ENCODE assay signal across 23 cellular contexts in the genomic region with DNA sequence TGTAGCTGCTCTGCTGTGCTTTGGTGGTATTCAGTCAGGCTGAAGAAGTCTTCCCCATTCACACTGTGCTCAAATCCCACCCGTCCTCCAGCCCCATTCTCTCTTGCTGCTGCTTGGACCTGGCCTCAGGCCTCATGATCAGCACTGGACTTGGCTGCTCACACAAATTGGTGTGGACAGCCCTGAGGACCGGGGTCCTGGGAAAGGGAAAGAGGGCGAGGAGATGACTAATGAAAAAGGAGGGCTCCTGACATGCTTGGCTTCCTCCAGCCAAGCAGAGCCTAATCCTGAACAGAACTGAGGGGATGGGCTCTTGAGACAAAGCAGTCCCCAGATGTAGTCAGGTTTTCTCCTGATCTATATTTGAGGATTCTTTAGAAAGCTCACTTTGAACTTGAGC.
DNase-seq lines count a peak whose midpoint lies in the region; ATAC-seq and TF ChIP-seq lines count a peak whose summit lies in the region.
"Had no signal": no experiment of that assay in that cellular context is flagged by ENCODE, and none has a peak within 500 bp of the region (broad histone marks: within the 10 kb centered on the region; RNA-seq: fewer than 3 reads in every experiment).

No MANE protein-coding gene starts in this region.

- H3K4me1 ChIP-seq in IMR-90 (ENCODE audit: control insufficient read depth, insufficient read depth, low read length): peaks cover 33% of the 10 kb centered on the region
- H3K4me1 ChIP-seq in uterus: peaks cover 0 to 10% of the 10 kb centered on the region in 2 donors
- peaks cover 15% of the 10 kb centered on the region for H3K4me1 ChIP-seq in vagina

- peak overlapping the region; percentile 1; the same call in 1 of the 2 replicates for H4K5ac ChIP-seq in IMR-90 (ENCODE audit: low read depth, low read length)

- TF ChIP-seq CTCF in IMR-90 (conservative IDR thresholded peaks at IDR 0.05; ENCODE audit: low read depth, low read length) (no peak), kidney epithelial cell (IDR thresholded peaks at IDR 0.05; ENCODE audit: insufficient read depth, low read length, poor library complexity, severe bottlenecking) (no peak), uterus (IDR thresholded peaks at IDR 0.05) (no peak), vagina (IDR thresholded peaks at IDR 0.05) (no peak)

- in situ Hi-C loops in IMR-90 (cut with MboI; ENCODE audit: low sequenced_read_pairs): no loop called here

- peak overlapping the region; percentile 56 for H3K14ac ChIP-seq in IMR-90 (replicated peaks; ENCODE audit: low read depth, low read length)

- WGBS in IMR-90 (ENCODE audit: extremely low coverage in 2 of 2, insufficient read length in 1 of 2), 2 experiments: no CpG with 5 or more reads among the region's 3 CpGs

- H3K27me3 ChIP-seq in IMR-90 (ENCODE audit: control insufficient read depth, insufficient read depth, low read length): no peaks in the 10 kb centered on the region
- H3K27me3 ChIP-seq in kidney epithelial cell (ENCODE audit: control insufficient read depth, insufficient read depth, low read length): no peaks in the 10 kb centered on the region
- no peaks in the 10 kb centered on the region for H3K27me3 ChIP-seq in uterus
- no peaks in the 10 kb centered on the region for H3K27me3 ChIP-seq in vagina

- no peak for TF ChIP-seq RAD21 in IMR-90 (IDR thresholded peaks at IDR 0.05; ENCODE audit: low read length)

- peak overlapping the region; percentile 87 for H2AK5ac ChIP-seq in IMR-90 (ENCODE audit: low read depth, low read length)

- peak overlapping the region in 1 of 2 experiments; percentile 52; a peak in 2 of 4 replicates for H4K8ac ChIP-seq in IMR-90 (ENCODE audit: low read depth in 2 of 2, low read length in 2 of 2)

- H2BK120ac ChIP-seq in IMR-90 (ENCODE audit: low read depth, low read length): peak overlapping the region; percentile 73

- peaks cover 10% of the 10 kb centered on the region for H3K9me1 ChIP-seq in IMR-90 (ENCODE audit: insufficient read depth, low read length)

- H3K4me3 ChIP-seq in IMR-90 (ENCODE audit: insufficient read depth, low read depth, low read length) (no peak overlapping the region), kidney epithelial cell (ENCODE audit: low read depth, low read length) (no peak overlapping the region), uterus (no peak overlapping the region), vagina (no peak overlapping the region)
- H3K4me3 ChIP-seq: thoracic aorta had no signal

- TF ChIP-seq POLR2A in IMR-90 (IDR thresholded peaks at IDR 0.05; ENCODE audit: low read depth, low read length) (no peak), uterus (IDR thresholded peaks at IDR 0.05) (no peak), vagina (IDR thresholded peaks at IDR 0.05) (no peak)

- H3K18ac ChIP-seq in IMR-90 (ENCODE audit: low read depth, low read length): peak overlapping the region; percentile 5

- H3K79me1 ChIP-seq in IMR-90 (ENCODE audit: low read depth in 1 of 2, low read length in 2 of 2): no peaks in the 10 kb centered on the region

- H2BK5ac ChIP-seq in IMR-90 (ENCODE audit: low read depth, low read length, poor library complexity, severe bottlenecking): peak overlapping the region; percentile 5

- H3K27ac ChIP-seq in IMR-90 (ENCODE audit: insufficient read depth, low read length) (0 out of 2 replicates have a peak overlapping the region, but pooled peaks have one; percentile 6), uterus (peak overlapping the region; percentile 58 to 67), vagina (no peak overlapping the region)
- H3K27ac ChIP-seq: thoracic aorta had no signal

- peak overlapping the region; percentile 66 for H2AFZ ChIP-seq in IMR-90 (replicated peaks; ENCODE audit: low read length, poor library complexity)

- H3K36me3 ChIP-seq in IMR-90 (ENCODE audit: control insufficient read depth, insufficient read depth, low read length): no peaks in the 10 kb centered on the region
- H3K36me3 ChIP-seq in kidney epithelial cell (ENCODE audit: control insufficient read depth, insufficient read depth, low read length): no peaks in the 10 kb centered on the region
- no peaks in the 10 kb centered on the region for H3K36me3 ChIP-seq in uterus
- H3K36me3 ChIP-seq in vagina: no peaks in the 10 kb centered on the region
- H3K36me3 ChIP-seq: thoracic aorta had no signal

- intact Hi-C loops in IMR-90 (cut with micrococcal nuclease) (no loop called here), uterus (cut with DNase I; ENCODE audit: low total_unique reads) (loop anchor here (5.0 kb wide), 1 partner anchor 76 kb away; no protein-coding TSS in a partner anchor), vagina (cut with DNase I) (no loop called here)

- peak overlapping the region; percentile 87; the same call in 2 of the 3 replicates for H2BK15ac ChIP-seq in IMR-90 (ENCODE audit: low read depth, low read length)

- DNase-seq in IMR-90: peak; percentile 59
- peak; percentile 63 for DNase-seq in dedifferentiated amniotic fluid mesenchymal stem cell (ENCODE audit: extremely low spot score)
- DNase-seq in kidney epithelial cell (ENCODE audit: low read depth): peak; percentile 23
- no peak for DNase-seq in uterus
- DNase-seq in vagina (ENCODE audit: extremely low spot score in 2 of 2): no peak
- no peak for DNase-seq in NCI-H1105 treated with DMSO at 0.1 percent for 48 hours (lab: John Stamatoyannopoulos, UW)
- DNase-seq: activated CD4-positive, alpha-beta T cell treated with anti-CD3 and anti-CD28 coated beads for 4 hours; activated naive CD4-positive, alpha-beta T cell treated with anti-CD3 and anti-CD28 coated beads, Interleukin-2, amount 50 U/mL, for 16 hours; activated T-cell treated with anti-CD3 and anti-CD28 coated beads, Interleukin-2, amount 50 U/mL, for 72 hours; CD8-positive, alpha-beta memory T cell; DMS79 treated with DMSO at 0.1 percent for 48 hours; endodermal cell; HCEC 1CT; hypothalamus; left cardiac atrium; natural killer cell; NCI-H146; NCI-H524 treated with DMSO at 0.1 percent for 48 hours; SHP77 treated with DMSO at 0.1 percent for 48 hours; stimulated activated CD4-positive, alpha-beta T cell treated with anti-CD3 and anti-CD28 coated beads, Interleukin-2, amount 100 ng/mL, for 24 hours; stimulated activated naive B cell treated with anti-CD40 and anti-IgM and Interleukin-4, amounts not matched to agents 10 μg/mL and 1 μg/mL and 100 μg/mL, for 72 hours had no signal

- no peak overlapping the region for H3K4me2 ChIP-seq in IMR-90 (ENCODE audit: low read depth, low read length)

- H2AK9ac ChIP-seq in IMR-90 (replicated peaks; ENCODE audit: low read depth, low read length, poor library complexity): no peak overlapping the region

- peak overlapping the region; percentile 71 for H3K4ac ChIP-seq in IMR-90 (ENCODE audit: low read depth, low read length)

- CTCF ChIA-PET in IMR-90 (lab: Yijun Ruan, JAX): no interaction called here

- no TSS peak for BruUV-seq in IMR-90 (replicated peaks; lab: Mats Ljungman, UMichigan)

- no peak overlapping the region for H3K56ac ChIP-seq in IMR-90 (ENCODE audit: extremely low read depth, insufficient read depth, low read length)

- H3K9me3 ChIP-seq in IMR-90 (ENCODE audit: control insufficient read depth, insufficient read depth, low read length) (no peaks in the 10 kb centered on the region), uterus (no peaks in the 10 kb centered on the region), vagina (no peaks in the 10 kb centered on the region)
- H3K9me3 ChIP-seq: thoracic aorta had no signal

- no peaks in the 10 kb centered on the region for H4K20me1 ChIP-seq in IMR-90 (ENCODE audit: insufficient read depth, low read length)

- dilution Hi-C loops in IMR-90 (cut with HindIII; ENCODE audit: low sequenced_read_pairs, unreplicated experiment): no loop called here

- H3K23ac ChIP-seq in IMR-90 (ENCODE audit: low read depth, low read length): peak overlapping the region; percentile 32; the same call in 1 of the 2 replicates

- ATAC-seq in IMR-90 (ENCODE audit: low read depth) (0 out of 2 replicates have a peak, but pooled peaks have one; percentile 5), GM21723 (IDR thresholded peaks at IDR 0.05; ENCODE audit: unreplicated experiment) (no peak)
- ATAC-seq: left cardiac atrium; natural killer cell; stimulated activated naive B cell treated with anti-CD40 and anti-IgM and Interleukin-4, amounts not matched to agents 10 μg/mL and 1 μg/mL and 100 μg/mL, for 72 hours had no signal

- H2BK20ac ChIP-seq in IMR-90 (ENCODE audit: low read depth, low read length): peak overlapping the region; percentile 65; the same call in 1 of the 2 replicates

- H3K9ac ChIP-seq in IMR-90 (ENCODE audit: low read depth, low read length): no peak overlapping the region

- peak overlapping the region; percentile 44; the same call in 1 of the 2 replicates for H4K91ac ChIP-seq in IMR-90 (ENCODE audit: insufficient read depth, low read depth, low read length)

- POLR2A ChIA-PET in IMR-90 (lab: Charles Lee; ENCODE audit: unreplicated experiment): no interaction called here

TF ChIP-seq in IMR-90, 13 proteins besides CTCF, POLR2A, EP300 and RAD21:
- TF ChIP-seq ELK1 (IDR thresholded peaks at IDR 0.05; ENCODE audit: borderline replicate concordance, low read depth, low read length) (no peak), SMC3 (IDR thresholded peaks at IDR 0.05; ENCODE audit: low read depth, low read length) (no peak), MAFK (IDR thresholded peaks at IDR 0.05; ENCODE audit: low read depth, low read length) (no peak), RCOR1 (IDR thresholded peaks at IDR 0.05; ENCODE audit: insufficient replicate concordance, low read length) (no peak), RFX5 (IDR thresholded peaks at IDR 0.05; ENCODE audit: low read depth, low read length) (no peak), BHLHE40 (IDR thresholded peaks at IDR 0.05; ENCODE audit: low read depth, low read length) (no peak)
TF ChIP-seq in IMR-90: peak in this region for 0.

Comparison
In these comparisons a context has a peak if more than half of its experiments do, and no peak if none do; other contexts are left out.
1. DNase-seq: peak in IMR-90 (single experiment), dedifferentiated amniotic fluid mesenchymal stem cell (single experiment) and kidney epithelial cell (single experiment); none in uterus (0 of 2), vagina (0 of 2) and NCI-H1105 treated with DMSO at 0.1 percent for 48 hours (single experiment).